In genomic region chr2:230829293-230829692, GRCh38 we compare ENCODE assay signal across 16 cellular contexts.
"Had no signal": no experiment of that assay in that cellular context is flagged by ENCODE, and none has a peak within 500 bp of the region (broad histone marks: within the 10 kb centered on the region; RNA-seq: fewer than 3 reads in every experiment).

No MANE protein-coding gene starts in this region.

- H3K4me2 ChIP-seq: smooth muscle cell had no signal

- H3K27ac ChIP-seq: adrenal gland, breast epithelium, coronary artery, parathyroid adenoma, SJCRH30 had no signal

- H3K4me1 ChIP-seq: breast epithelium, parathyroid adenoma, SJCRH30 had no signal

- ATAC-seq: activated CD4-positive, CD25-positive, alpha-beta regulatory T cell treated with anti-CD3 and anti-CD28 coated beads, Interleukin-2, amount 50 U/mL, for 24 hours; left lobe of liver; sciatic nerve had no signal

- H3K36me3 Mint-ChIP-seq: stimulated activated naive B cell treated with anti-CD40 and anti-IgM and Interleukin-4, amounts not matched to agents 10 μg/mL and 1 μg/mL and 100 μg/mL, for 72 hours had no signal

- H3K4me3 ChIP-seq: adrenal gland, lung, SJCRH30, smooth muscle cell had no signal

- H2AFZ ChIP-seq: parathyroid adenoma had no signal

- H3K79me2 ChIP-seq: parathyroid adenoma had no signal

- H3K9me3 Mint-ChIP-seq: stimulated activated naive B cell treated with anti-CD40 and anti-IgM and Interleukin-4, amounts not matched to agents 10 μg/mL and 1 μg/mL and 100 μg/mL, for 72 hours had no signal

- DNase-seq: activated CD4-positive, alpha-beta T cell treated with anti-CD3 and anti-CD28 coated beads, Interleukin-2, amount 50 U/mL, for 1 hour; activated effector memory CD4-positive, alpha-beta T cell treated with anti-CD3 and anti-CD28 coated beads, Interleukin-2, amount 50 U/mL, for 16 hours; activated T-cell treated with anti-CD3 and anti-CD28 coated beads, Interleukin-2, amount 50 U/mL, for 48 hours; kidney; SJCRH30; stimulated activated CD4-positive, alpha-beta T cell treated with anti-CD3 and anti-CD28 coated beads, Interleukin-4, amount 100 ng/mL, for 24 hours; stimulated activated naive B cell treated with anti-CD40 and anti-IgM and Interleukin-4, amounts not matched to agents 10 μg/mL and 1 μg/mL and 100 μg/mL, for 72 hours had no signal

- H3K9ac ChIP-seq: parathyroid adenoma had no signal
